Comparison of ENCODE assay signal across 22 cellular contexts in genomic region chr12:90020006-90020405, GRCh38.
"Had no signal": no experiment of that assay in that cellular context is flagged by ENCODE, and none has a peak within 500 bp of the region (broad histone marks: within the 10 kb centered on the region; RNA-seq: fewer than 3 reads in every experiment).

No MANE protein-coding gene starts in this region.

- H3K27me3 ChIP-seq: foreskin keratinocyte, hepatocyte, right lobe of liver, upper lobe of left lung had no signal

- H3K9me3 ChIP-seq: right lobe of liver, thoracic aorta, upper lobe of left lung had no signal

- H3K79me2 ChIP-seq: hepatocyte, parathyroid adenoma had no signal

- H3K4me2 ChIP-seq: hepatocyte, smooth muscle cell had no signal

- ATAC-seq: activated naive CD8-positive, alpha-beta T cell treated with anti-CD3 and anti-CD28 coated beads, Interleukin-2, amount 50 U/mL, for 24 hours; foreskin keratinocyte; natural killer cell; right lobe of liver; stimulated activated effector memory CD8-positive, alpha-beta T cell treated with anti-CD3 and anti-CD28 coated beads, Interleukin-12 subunit alpha, Interleukin-12 subunit beta, amount 100 ng/mL, for 72 hours had no signal

- H3K9ac ChIP-seq: parathyroid adenoma had no signal

- H3K36me3 ChIP-seq: right lobe of liver, thoracic aorta, upper lobe of left lung had no signal

- H2AFZ ChIP-seq: hepatocyte, parathyroid adenoma had no signal

- H3K27ac ChIP-seq: foreskin keratinocyte, hepatocyte, parathyroid adenoma, right lobe of liver, thoracic aorta, upper lobe of left lung, VCaP had no signal

- H3K4me3 ChIP-seq: hepatocyte, right lobe of liver, smooth muscle cell, thoracic aorta, upper lobe of left lung had no signal

- DNase-seq: activated CD4-positive, CD25-positive, alpha-beta regulatory T cell treated with anti-CD3 and anti-CD28 coated beads, Interleukin-2, amount 50 U/mL, for 72 hours; activated CD8-positive, alpha-beta memory T cell treated with anti-CD3 and anti-CD28 coated beads for 24 hours; activated CD8-positive, alpha-beta memory T cell treated with anti-CD3 and anti-CD28 coated beads, Interleukin-2, amount 50 U/mL, for 48 hours; activated effector memory CD4-positive, alpha-beta T cell treated with Interleukin-2 at 50 U/mL for 16 hours; activated naive CD4-positive, alpha-beta T cell treated with anti-CD3 and anti-CD28 coated beads, Interleukin-2, amount 10 ng/mL, durations not matched to agents 7 days and 5 days; activated naive CD8-positive, alpha-beta T cell treated with anti-CD3 and anti-CD28 coated beads, Interleukin-2, amount 50 U/mL, for 24 hours; activated T-cell treated with anti-CD3 and anti-CD28 coated beads, Interleukin-2, amount 50 U/mL, for 48 hours; cerebellar nuclear complex; cortex of kidney; foreskin keratinocyte; mesendoderm; natural killer cell; right lobe of liver; stimulated activated CD4-positive, alpha-beta T cell treated with anti-CD3 and anti-CD28 coated beads, Interleukin-4, amount 100 ng/mL, for 24 hours; T-helper 2 cell; upper lobe of left lung had no signal

- H3K4me1 ChIP-seq: parathyroid adenoma, right lobe of liver, upper lobe of left lung had no signal
